12 cellular contexts compared by ENCODE assay signal in genomic region chr17:19418312-19418992, GRCh38. TPM values are rescaled to one million over a fixed set of nuclear protein-coding genes. Genes with fewer than 3 reads are reported as not detected.
DNase-seq lines count a peak whose midpoint lies in the region; ATAC-seq and TF ChIP-seq lines count a peak whose summit lies in the region.
"Had no signal": no experiment of that assay in that cellular context is flagged by ENCODE, and none has a peak within 500 bp of the region (broad histone marks: within the 10 kb centered on the region; RNA-seq: fewer than 3 reads in every experiment).

No MANE protein-coding gene starts in this region.

- peak in 2 of 5 donors; percentile 6 to 12 for DNase-seq in CD4-positive, alpha-beta memory T cell
- peak; percentile 80 for DNase-seq in MG63
- DNase-seq in astrocyte of the hippocampus (ENCODE audit: low read depth, low spot score), result peak; percentile 50
- no peak for DNase-seq in left lung
- no peak for DNase-seq in HEK293T (ENCODE audit: extremely low spot score)
- DNase-seq: cortex of kidney, NCI-H1105 treated with DMSO at 0.1 percent for 48 hours had no signal

- no peaks in the 10 kb centered on the region for H3K9me3 ChIP-seq in CD4-positive, alpha-beta memory T cell (ENCODE audit: control insufficient read depth in 1 of 2, low read length in 2 of 2)
- H3K9me3 ChIP-seq in MG63, result no peaks in the 10 kb centered on the region
- H3K9me3 ChIP-seq in left lung, result no peaks in the 10 kb centered on the region

- no peaks in the 10 kb centered on the region for H3K27me3 ChIP-seq in CD4-positive, alpha-beta memory T cell (ENCODE audit: insufficient read depth, low read length)
- no peaks in the 10 kb centered on the region for H3K27me3 ChIP-seq in MG63
- H3K27me3 ChIP-seq in left lung, result no peaks in the 10 kb centered on the region

- H3K4me3 Mint-ChIP-seq in CD4-positive, alpha-beta memory T cell, result no peak overlapping the region

- H3K27me3 Mint-ChIP-seq in CD4-positive, alpha-beta memory T cell, result no peaks in the 10 kb centered on the region

- H3K27ac Mint-ChIP-seq in CD4-positive, alpha-beta memory T cell, result peak overlapping the region in 4 of 7 donors; percentile 22 to 75 (median 52)

- POLR2A ChIA-PET in CD4-positive, alpha-beta memory T cell (lab: Charles Lee; ENCODE audit: partially characterized antibody), result no interaction called here
- POLR2A ChIA-PET in HEK293T (lab: Yijun Ruan, JAX), result interaction anchor here (1.7 kb wide), 1 partner anchor 41 kb away, joined by 10 read pairs; the partner anchor contains the start of gene MAPK7

- H3K4me3 ChIP-seq in CD4-positive, alpha-beta memory T cell (ENCODE audit: low read length in 2 of 2), result no peak overlapping the region
- H3K4me3 ChIP-seq in MG63 (no peak overlapping the region), left lung (no peak overlapping the region)

- ATAC-seq in left lung (peak; percentile 32), GM21717 (IDR thresholded peaks at IDR 0.05; ENCODE audit: unreplicated experiment) (no peak), HG02973 (IDR thresholded peaks at IDR 0.05; ENCODE audit: unreplicated experiment) (no peak), HG02970 (IDR thresholded peaks at IDR 0.05; ENCODE audit: low FRiP score, unreplicated experiment) (no peak)
- ATAC-seq: left lobe of liver had no signal

- CTCF ChIA-PET in CD4-positive, alpha-beta memory T cell (lab: Charles Lee; ENCODE audit: partially characterized antibody), result interaction anchor here (0.5 kb wide), 1 partner anchor 98 kb away, joined by 3 read pairs; no protein-coding TSS in a partner anchor
- CTCF ChIA-PET in HEK293T (lab: Yijun Ruan, JAX), result interaction anchor here (0.6 kb wide), 1 partner anchor 10 kb away, joined by 3 read pairs; no protein-coding TSS in a partner anchor

- H3K36me3 Mint-ChIP-seq in CD4-positive, alpha-beta memory T cell, result no peaks in the 10 kb centered on the region

- no peaks in the 10 kb centered on the region for H3K36me3 ChIP-seq in CD4-positive, alpha-beta memory T cell (ENCODE audit: insufficient read depth, low read length)
- H3K36me3 ChIP-seq in MG63, result no peaks in the 10 kb centered on the region
- no peaks in the 10 kb centered on the region for H3K36me3 ChIP-seq in left lung

- peaks cover 4% of the 10 kb centered on the region for H3K4me1 ChIP-seq in CD4-positive, alpha-beta memory T cell (ENCODE audit: insufficient read depth, low read length)
- no peaks in the 10 kb centered on the region for H3K4me1 ChIP-seq in left lung

- H3K4me1 Mint-ChIP-seq in CD4-positive, alpha-beta memory T cell, result peaks cover 2 to 20% (median 9%) of the 10 kb centered on the region in 4 donors

- intact Hi-C loops in CD4-positive, alpha-beta memory T cell (cut with micrococcal nuclease), result no loop called here
- intact Hi-C loops in left lung (cut with DNase I), result no loop called here

- H3K9me3 Mint-ChIP-seq in CD4-positive, alpha-beta memory T cell, result no peaks in the 10 kb centered on the region

- TF ChIP-seq CTCF in left lung (IDR thresholded peaks at IDR 0.05), result no peak

- H3K27ac ChIP-seq in CD4-positive, alpha-beta memory T cell (ENCODE audit: low read depth, low read length), result no peak overlapping the region
- no peak overlapping the region for H3K27ac ChIP-seq in left lung

TF ChIP-seq in HEK293T, 16 proteins besides CTCF, POLR2A, EP300 and RAD21:
- TF ChIP-seq FOXA1 (IDR thresholded peaks at IDR 0.05) (no peak), ZNF384 (IDR thresholded peaks at IDR 0.05) (no peak), FOXM1 (IDR thresholded peaks at IDR 0.05; ENCODE audit: borderline replicate concordance) (no peak), TARDBP (IDR thresholded peaks at IDR 0.05) (no peak), CTBP1 (IDR thresholded peaks at IDR 0.05; ENCODE audit: borderline replicate concordance) (no peak), SP1 (IDR thresholded peaks at IDR 0.05) (no peak), LEF1 (IDR thresholded peaks at IDR 0.05; ENCODE audit: borderline replicate concordance) (no peak), L3MBTL2 (conservative IDR thresholded peaks at IDR 0.05) (no peak), HDGF (IDR thresholded peaks at IDR 0.05; ENCODE audit: borderline replicate concordance) (no peak), FOXK2 (IDR thresholded peaks at IDR 0.05) (no peak)
- TF ChIP-seq, protein P1, sequence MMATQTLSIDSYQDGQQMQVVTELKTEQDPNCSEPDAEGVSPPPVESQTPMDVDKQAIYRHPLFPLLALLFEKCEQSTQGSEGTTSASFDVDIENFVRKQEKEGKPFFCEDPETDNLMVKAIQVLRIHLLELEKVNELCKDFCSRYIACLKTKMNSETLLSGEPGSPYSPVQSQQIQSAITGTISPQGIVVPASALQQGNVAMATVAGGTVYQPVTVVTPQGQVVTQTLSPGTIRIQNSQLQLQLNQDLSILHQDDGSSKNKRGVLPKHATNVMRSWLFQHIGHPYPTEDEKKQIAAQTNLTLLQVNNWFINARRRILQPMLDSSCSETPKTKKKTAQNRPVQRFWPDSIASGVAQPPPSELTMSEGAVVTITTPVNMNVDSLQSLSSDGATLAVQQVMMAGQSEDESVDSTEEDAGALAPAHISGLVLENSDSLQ (IDR thresholded peaks at IDR 0.05), result no peak

RNA-seq across cellular contexts. Expression of gene RNF112, which starts 7.4 kb away (rescaled TPM):
- 1 to 10 TPM in 1 of 2 experiments, under 1 TPM in 1; 0.87 to 1.6 TPM for total RNA-seq in CD4-positive, alpha-beta memory T cell
- under 1 TPM in 1 of 2 donors, not detected in 1; 0.06 TPM for polyA plus RNA-seq in CD4-positive, alpha-beta memory T cell
- total RNA-seq in MG63 (2014; rRNA removed; shearing (Covaris generic); ENCODE audit: low replicate concordance), result not detected in 2 replicates
- 1 to 10 TPM; 2.1 to 3.4 TPM for total RNA-seq in left lung

RNA-seq across cellular contexts. Expression of gene MFAP4, which starts 31.5 kb away (rescaled TPM):
- total RNA-seq in CD4-positive, alpha-beta memory T cell, result not detected
- not detected for polyA plus RNA-seq in CD4-positive, alpha-beta memory T cell
- 3.2 and 4.3 TPM in 2 replicates for total RNA-seq in MG63 (2014; rRNA removed; shearing (Covaris generic); ENCODE audit: low replicate concordance)
- 100 to 1,000 TPM in 1 of 2 donors, 10 to 100 TPM in 1; 91.0 to 153 TPM for total RNA-seq in left lung
- total RNA-seq: T-helper 2 cell treated with Interferon-gamma antibody and Interleukin-4, amounts not matched to agents 100 ng/mL and 5 ng/mL, for 36 hours had no signal

RNA-seq across cellular contexts. Expression of gene MAPK7, which starts 40.2 kb away (rescaled TPM):
- 10 to 100 TPM; 19.4 to 26.2 TPM for total RNA-seq in CD4-positive, alpha-beta memory T cell
- 10 to 100 TPM in 1 of 2 donors, 1 to 10 TPM in 1; 2.1 to 12.4 TPM for polyA plus RNA-seq in CD4-positive, alpha-beta memory T cell
- total RNA-seq in MG63 (2014; rRNA removed; shearing (Covaris generic); ENCODE audit: low replicate concordance), result 2.8 and 10.1 TPM in 2 replicates
- total RNA-seq in left lung, result 10 to 100 TPM; 23.6 to 33.8 TPM

RNA-seq across cellular contexts. Expression of gene B9D1, which starts 55.9 kb away (rescaled TPM):
- total RNA-seq in CD4-positive, alpha-beta memory T cell, result 1 to 10 TPM; 2.5 to 2.8 TPM
- polyA plus RNA-seq in CD4-positive, alpha-beta memory T cell, result under 1 TPM in 1 of 2 donors, not detected in 1; 0.29 TPM
- total RNA-seq in MG63 (2014; rRNA removed; shearing (Covaris generic); ENCODE audit: low replicate concordance), result 14.8 and 30.2 TPM in 2 replicates
- 10 to 100 TPM; 11.4 to 14.1 TPM for total RNA-seq in left lung

Comparison
In these comparisons a context has a peak if more than half of its experiments do, and no peak if none do; other contexts are left out.
1. DNase-seq: peak in MG63 (single experiment) and astrocyte of the hippocampus (single experiment); none in left lung (0 of 2) and HEK293T (single experiment).
2. RNA of gene MFAP4, which starts 31.5 kb away (total RNA-seq): 91.0 to 153 TPM in left lung; 3.2 to 4.3 TPM in MG63 and not detected in CD4-positive, alpha-beta memory T cell; every median in the first group is over 10 times any median in the second.